ENCODE assay signal across 17 cellular contexts in the genomic region with DNA sequence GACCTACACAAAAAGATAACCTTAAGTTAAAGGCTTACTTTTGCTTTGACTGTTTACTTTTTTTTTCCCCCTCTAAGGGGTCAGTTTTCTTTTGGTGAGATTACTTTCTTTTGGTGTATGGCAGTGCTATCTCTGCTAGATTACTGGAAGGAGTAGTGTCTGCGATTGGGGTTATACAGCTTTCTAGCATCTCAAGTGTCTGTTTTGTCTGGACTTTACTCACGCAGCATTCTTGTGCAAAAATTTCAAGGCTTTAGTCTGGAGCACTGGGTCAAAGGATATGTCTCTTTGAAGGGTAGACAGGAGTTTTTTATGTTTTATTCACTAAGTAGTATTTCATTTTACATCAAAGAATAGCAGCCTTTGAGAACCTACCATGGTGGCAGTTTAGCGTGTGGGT. TPM values are rescaled to one million over a fixed set of nuclear protein-coding genes. Genes with fewer than 3 reads are reported as not detected.
DNase-seq lines count a peak whose midpoint lies in the region; ATAC-seq and TF ChIP-seq lines count a peak whose summit lies in the region.
"Had no signal": no experiment of that assay in that cellular context is flagged by ENCODE, and none has a peak within 500 bp of the region (broad histone marks: within the 10 kb centered on the region; RNA-seq: fewer than 3 reads in every experiment).

No MANE protein-coding gene starts in this region.

- no peaks in the 10 kb centered on the region for H3K36me3 ChIP-seq in HUES6 (ENCODE audit: control insufficient read depth, insufficient read depth, low read length)
- H3K36me3 ChIP-seq in iPS-20b (ENCODE audit: insufficient read depth, low read depth, low read length): peaks cover 9% of the 10 kb centered on the region; the same call in 1 of the 2 replicates
- H3K36me3 ChIP-seq in neural progenitor cell: no peaks in the 10 kb centered on the region
- H3K36me3 ChIP-seq in SJCRH30: no peaks in the 10 kb centered on the region

- no peaks in the 10 kb centered on the region for H3F3A ChIP-seq in neural progenitor cell (ENCODE audit: low read depth)

- H3K27me3 Mint-ChIP-seq in neural progenitor cell (ENCODE audit: insufficient read depth, low read depth): no peaks in the 10 kb centered on the region
- H3K27me3 Mint-ChIP-seq: CD8-positive, alpha-beta memory T cell had no signal

- no peak overlapping the region for H3K4me2 ChIP-seq in neural progenitor cell

- peak overlapping the region; percentile 22 for H3K4me3 Mint-ChIP-seq in neural progenitor cell
- H3K4me3 Mint-ChIP-seq: CD8-positive, alpha-beta memory T cell had no signal

- H2AFZ ChIP-seq in neural progenitor cell (replicated peaks): no peak overlapping the region

- H4K20me1 ChIP-seq in neural progenitor cell (ENCODE audit: low read depth): peaks cover 33% of the 10 kb centered on the region

- H3K9me3 Mint-ChIP-seq in neural progenitor cell: no peaks in the 10 kb centered on the region
- H3K9me3 Mint-ChIP-seq: CD8-positive, alpha-beta memory T cell had no signal

- H3K4me1 Mint-ChIP-seq in neural progenitor cell: peaks cover 43% of the 10 kb centered on the region

- H3K9me3 ChIP-seq in HUES6 (ENCODE audit: control insufficient read depth, insufficient read depth, low read depth, low read length) (no peaks in the 10 kb centered on the region), iPS-20b (ENCODE audit: insufficient read depth, low read depth, low read length) (no peaks in the 10 kb centered on the region), neural progenitor cell (ENCODE audit: low read depth) (no peaks in the 10 kb centered on the region), SJCRH30 (replicated peaks) (no peaks in the 10 kb centered on the region)

- TF ChIP-seq CTCF in astrocyte of the spinal cord (IDR thresholded peaks at IDR 0.05; ENCODE audit: low read depth, low read length): no peak
- no peak for TF ChIP-seq CTCF in neural progenitor cell (IDR thresholded peaks at IDR 0.05)

- in situ Hi-C loops in astrocyte of the spinal cord (cut with HindIII; ENCODE audit: low sequenced_read_pairs): no loop called here

- H3K9ac ChIP-seq in HUES6 (ENCODE audit: low read length) (no peak overlapping the region), iPS-20b (ENCODE audit: low read depth, low read length) (peak overlapping the region; percentile 40; the same call in 1 of the 2 replicates), neural progenitor cell (no peak overlapping the region)

- peaks cover 12% of the 10 kb centered on the region for H3K79me2 ChIP-seq in neural progenitor cell (ENCODE audit: low read depth)

- peak overlapping the region; percentile 56 for H3K27ac ChIP-seq in HUES6 (ENCODE audit: low read depth, low read length)
- H3K27ac ChIP-seq in iPS-20b (ENCODE audit: low read length): no peak overlapping the region
- H3K27ac ChIP-seq in neural progenitor cell: no peak overlapping the region
- no peak overlapping the region for H3K27ac ChIP-seq in SJCRH30

- peaks cover 14% of the 10 kb centered on the region for H3K36me3 Mint-ChIP-seq in neural progenitor cell

- H3K27me3 ChIP-seq in HUES6 (ENCODE audit: control insufficient read depth, insufficient read depth, low read length): no peaks in the 10 kb centered on the region
- H3K27me3 ChIP-seq in iPS-20b (ENCODE audit: insufficient read depth, low read length): no peaks in the 10 kb centered on the region
- H3K27me3 ChIP-seq in neural progenitor cell: no peaks in the 10 kb centered on the region
- no peaks in the 10 kb centered on the region for H3K27me3 ChIP-seq in SJCRH30

- peak overlapping the region; percentile 33 for H3K27ac Mint-ChIP-seq in neural progenitor cell

- H3K4me3 ChIP-seq in HUES6 (ENCODE audit: low read depth, low read length) (no peak overlapping the region), astrocyte of the spinal cord (ENCODE audit: low read depth, low read length) (no peak overlapping the region), iPS-20b (ENCODE audit: low read length) (no peak overlapping the region), neural progenitor cell (no peak overlapping the region), SJCRH30 (no peak overlapping the region)

- ATAC-seq in HG02885 (IDR thresholded peaks at IDR 0.05; ENCODE audit: poor library complexity, unreplicated experiment) (no peak), HG02623 (IDR thresholded peaks at IDR 0.05; ENCODE audit: unreplicated experiment) (no peak)
- ATAC-seq: PC-3 had no signal

- H3K4me1 ChIP-seq in HUES6 (ENCODE audit: control insufficient read depth, insufficient read depth, low read length): peaks cover 32% of the 10 kb centered on the region
- peaks cover 38% of the 10 kb centered on the region for H3K4me1 ChIP-seq in iPS-20b (ENCODE audit: insufficient read depth, low read length)
- peaks cover 32% of the 10 kb centered on the region for H3K4me1 ChIP-seq in neural progenitor cell
- H3K4me1 ChIP-seq in SJCRH30: no peaks in the 10 kb centered on the region

- peak; percentile 5 for DNase-seq in astrocyte of the spinal cord (ENCODE audit: low read depth, low spot score)
- peak; percentile 6 for DNase-seq in neural progenitor cell (ENCODE audit: low spot score)
- DNase-seq in SJCRH30: no peak
- DNase-seq: C1 segment of cervical spinal cord; CD8-positive, alpha-beta memory T cell; IMR-90; NCI-H187; NCI-H2227 treated with DMSO at 0.1 percent for 48 hours; NCI-H524; NCI-H82; PC-3; RPMI8226; SIG-M5 had no signal

RNA-seq across cellular contexts. Expression of gene NDUFS4, which starts 52.6 kb away (rescaled TPM):
- total RNA-seq in neural progenitor cell (ENCODE audit: low replicate concordance): 133 and 183 TPM in 2 replicates
- total RNA-seq in SJCRH30 (2014; rRNA removed; shearing (Covaris generic)): 80.7 and 91.6 TPM in 2 replicates

Comparison
In these comparisons a context has a peak if more than half of its experiments do, and no peak if none do; other contexts are left out.
1. DNase-seq: peak in astrocyte of the spinal cord (single experiment) and neural progenitor cell (single experiment); none in SJCRH30 (0 of 2).